Comparison of ENCODE assay signal across 18 cellular contexts in the genomic region with DNA sequence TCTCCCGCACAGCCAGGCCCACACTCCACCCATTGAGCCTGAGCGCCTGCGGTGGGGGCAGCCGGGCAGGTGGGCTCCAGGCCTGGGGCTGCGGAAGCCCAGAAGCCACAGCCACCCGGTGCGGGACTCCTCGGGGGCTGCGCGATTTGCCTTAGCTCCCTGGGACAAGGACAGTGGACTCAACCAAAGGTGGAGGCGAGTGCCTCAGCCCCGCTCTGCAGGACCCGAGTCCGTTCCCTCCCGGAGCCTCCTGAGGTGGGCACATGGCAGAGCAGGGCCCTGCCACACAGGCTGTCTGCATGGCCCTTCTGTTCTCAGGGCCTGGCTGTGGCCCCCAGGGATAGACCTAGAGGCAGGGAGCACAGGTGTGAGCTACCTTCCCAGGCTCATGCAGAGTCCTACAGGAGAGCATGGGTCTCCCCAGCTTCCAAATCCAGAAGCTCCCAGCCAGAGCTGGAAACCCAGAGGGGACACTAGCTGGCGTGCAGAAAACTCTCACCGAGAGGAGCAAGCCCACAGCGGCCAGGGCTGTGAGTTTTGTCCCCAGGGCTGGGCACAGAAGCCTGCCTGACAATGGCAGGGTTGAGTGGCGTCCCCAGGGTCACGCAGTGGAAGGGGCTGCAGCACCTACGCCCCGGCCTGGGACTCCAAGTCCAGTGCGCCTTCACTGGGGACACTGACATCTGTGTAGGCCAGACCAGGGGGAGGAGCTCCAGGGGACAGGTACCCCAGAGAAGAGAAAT. TPM values are rescaled to one million over a fixed set of nuclear protein-coding genes. Genes with fewer than 3 reads are reported as not detected.
DNase-seq lines count a peak whose midpoint lies in the region; ATAC-seq, FAIRE-seq and TF ChIP-seq lines count a peak whose summit lies in the region.
"Had no signal": no experiment of that assay in that cellular context is flagged by ENCODE, and none has a peak within 500 bp of the region (broad histone marks: within the 10 kb centered on the region; RNA-seq: fewer than 3 reads in every experiment).

No MANE protein-coding gene starts in this region.

- H3K4me1 ChIP-seq in DOHH2 (ENCODE audit: control insufficient read depth, low read length) (peaks cover 43% of the 10 kb centered on the region), psoas muscle (peaks cover 17% of the 10 kb centered on the region)

- H3K36me3 ChIP-seq in DOHH2 (ENCODE audit: control insufficient read depth, low read length) (no peaks in the 10 kb centered on the region), psoas muscle (ENCODE audit: insufficient read depth in 1 of 2, low read depth in 1 of 2) (no peaks in the 10 kb centered on the region)
- H3K36me3 ChIP-seq: colonic mucosa, pancreas had no signal

- ATAC-seq in psoas muscle (no peak), HG02623 (IDR thresholded peaks at IDR 0.05; ENCODE audit: unreplicated experiment) (no peak)
- ATAC-seq in activated CD4-positive, CD25-positive, alpha-beta regulatory T cell treated with anti-CD3 and anti-CD28 coated beads, Interleukin-2, amount 50 U/mL, for 24 hours: no peak

- H3K27ac ChIP-seq in DOHH2 (ENCODE audit: low read depth, low read length): no peak overlapping the region
- H3K27ac ChIP-seq in psoas muscle: no peak overlapping the region

- H3K9me3 ChIP-seq in DOHH2 (ENCODE audit: control insufficient read depth, insufficient read depth, low read length) (no peaks in the 10 kb centered on the region), psoas muscle (no peaks in the 10 kb centered on the region)
- H3K9me3 ChIP-seq: colonic mucosa, pancreas had no signal

- intact Hi-C loops in psoas muscle (cut with DNase I): loop anchor here in 1 of 2 donors (5.0 kb wide), 1 partner anchor 239 kb away; no protein-coding TSS in a partner anchor

- no peaks in the 10 kb centered on the region for H3K9me2 ChIP-seq in DOHH2 (replicated peaks; ENCODE audit: control insufficient read depth, low read length)

- no peaks in the 10 kb centered on the region for H3K27me3 ChIP-seq in DOHH2 (ENCODE audit: control insufficient read depth, low read length)
- no peaks in the 10 kb centered on the region for H3K27me3 ChIP-seq in psoas muscle (ENCODE audit: insufficient read depth in 3 of 3, low read length in 2 of 3)
- H3K27me3 ChIP-seq: colonic mucosa, pancreas had no signal

- H4K20me1 ChIP-seq in DOHH2 (ENCODE audit: control insufficient read depth, insufficient read depth, low read depth, low read length): no peaks in the 10 kb centered on the region

- H3K4me2 ChIP-seq in DOHH2 (ENCODE audit: low read length): peak overlapping the region; percentile 100

- no peak for TF ChIP-seq CTCF in DOHH2 (IDR thresholded peaks at IDR 0.05; ENCODE audit: low read depth, low read length, poor library complexity, severe bottlenecking)
- TF ChIP-seq CTCF in psoas muscle (IDR thresholded peaks at IDR 0.05): no peak

- peaks cover 3% of the 10 kb centered on the region; the same call in 1 of the 2 replicates for H3K79me2 ChIP-seq in DOHH2 (ENCODE audit: control insufficient read depth, low read length)

- WGBS in psoas muscle, 3 donors: 91 to 93% (median 91%) methylated on average over 22 to 23 of the region's 23 CpGs

- FAIRE-seq in RCC 7860 (lab: Jason Lieb, UNC): no peak
- FAIRE-seq: pancreas had no signal

- DNase-seq in activated CD8-positive, alpha-beta memory T cell treated with anti-CD3 and anti-CD28 coated beads, Interleukin-2, amount 50 U/mL, for 48 hours: peak; percentile 55
- DNase-seq in activated CD8-positive, alpha-beta memory T cell treated with anti-CD3 and anti-CD28 coated beads for 24 hours: no peak
- DNase-seq in ecto neural progenitor cell (ENCODE audit: low spot score): peak; percentile 54
- DNase-seq in psoas muscle: peak in 1 of 2 donors; percentile 56
- DNase-seq in RCC 7860 (ENCODE audit: low spot score): no peak
- DNase-seq: DMS153, Kasumi-1, NCI-H1694 treated with DMSO at 0.1 percent for 48 hours, NCI-H526 treated with DMSO at 0.1 percent for 48 hours, SHP77, T1000 had no signal

- H3K4me3 ChIP-seq in DOHH2 (ENCODE audit: low read length) (peak overlapping the region; percentile 85), psoas muscle (peak overlapping the region; percentile 71)

- peaks cover 2% of the 10 kb centered on the region for H3F3A ChIP-seq in DOHH2 (ENCODE audit: control insufficient read depth, insufficient read depth)

RNA-seq across cellular contexts. Expression of a gene that starts 22.2 kb away (rescaled TPM):
- not detected for total RNA-seq in psoas muscle
- polyA plus RNA-seq in psoas muscle: not detected
- total RNA-seq: colonic mucosa, lung microvascular endothelial cell, pancreas, urinary bladder had no signal
- polyA plus RNA-seq: pancreas, urinary bladder had no signal

Comparison
In these comparisons a context has a peak if more than half of its experiments do, and no peak if none do; other contexts are left out.
1. DNase-seq: peak in activated CD8-positive, alpha-beta memory T cell treated with anti-CD3 and anti-CD28 coated beads, Interleukin-2, amount 50 U/mL, for 48 hours (single experiment) and ecto neural progenitor cell (single experiment); none in activated CD8-positive, alpha-beta memory T cell treated with anti-CD3 and anti-CD28 coated beads for 24 hours (single experiment) and RCC 7860 (single experiment).